ENCODE assay signal across 8 cellular contexts in the genomic region with DNA sequence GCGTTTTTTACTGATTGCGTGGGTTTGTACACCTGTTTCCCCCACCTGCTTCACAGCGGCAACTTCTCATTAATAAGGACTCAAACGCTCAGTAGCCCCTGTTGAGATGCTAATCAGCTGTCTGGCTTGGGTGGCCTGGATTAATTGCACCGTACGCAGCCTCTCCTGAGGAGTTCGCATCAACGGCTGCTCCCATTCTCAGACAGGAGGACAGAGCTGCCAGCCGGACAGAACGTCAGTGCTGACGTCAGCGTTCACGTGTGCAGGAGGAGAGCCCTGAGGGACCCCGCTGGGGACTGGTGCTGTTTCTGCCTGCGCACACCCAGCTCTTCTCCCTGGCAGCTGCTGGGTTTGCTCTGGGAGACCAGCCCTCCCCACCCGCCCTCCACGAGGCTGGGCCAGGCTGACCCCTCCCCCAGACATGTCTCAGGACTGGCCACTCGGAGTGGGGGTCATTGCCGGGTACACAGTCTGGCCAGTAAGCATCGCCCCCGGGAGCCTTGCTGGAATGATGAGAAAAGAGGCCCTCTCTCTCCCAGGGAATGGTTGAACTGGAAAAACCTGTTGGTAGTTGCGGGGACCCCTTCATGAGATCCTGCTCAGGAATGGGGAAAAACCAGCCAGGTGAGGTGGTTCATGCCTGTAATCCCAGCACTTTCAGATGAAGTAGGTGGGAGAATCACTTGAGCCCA. TPM values are rescaled to one million over a fixed set of nuclear protein-coding genes. Genes with fewer than 3 reads are reported as not detected.
DNase-seq lines count a peak whose midpoint lies in the region; ATAC-seq and TF ChIP-seq lines count a peak whose summit lies in the region.

No MANE protein-coding gene starts in this region.

- DNase-seq in NCI-H748 (lab: John Stamatoyannopoulos, UW; ENCODE audit: unreplicated experiment), result peak; percentile 93
- DNase-seq in dermis microvascular lymphatic vessel endothelial cell (ENCODE audit: low read depth in 2 of 2), result peak; percentile 46 to 80
- DNase-seq in medulla oblongata (ENCODE audit: extremely low spot score), result peak; percentile 95
- DNase-seq in suprapubic skin (ENCODE audit: low spot score in 2 of 2), result no peak
- no peak for DNase-seq in NCI-H1694 treated with DMSO at 0.1 percent for 48 hours (lab: John Stamatoyannopoulos, UW)
- no peak for DNase-seq in GM20000 (ENCODE audit: low spot score)

- H3K4me1 ChIP-seq in suprapubic skin, result peaks cover 15% of the 10 kb centered on the region

- TF ChIP-seq POLR2A in GM18951 (IDR thresholded peaks at IDR 0.05; ENCODE audit: extremely low read depth, insufficient read depth, insufficient read length), result peak; percentile 33
- no peak for TF ChIP-seq POLR2A in suprapubic skin (IDR thresholded peaks at IDR 0.05)

- no peaks in the 10 kb centered on the region for H3K36me3 ChIP-seq in suprapubic skin

- no peak for TF ChIP-seq EP300 in suprapubic skin (IDR thresholded peaks at IDR 0.05)

- H3K27me3 ChIP-seq in suprapubic skin, result no peaks in the 10 kb centered on the region

- in situ Hi-C loops in GM18951 (cut with MboI; ENCODE audit: low sequenced_read_pairs, unreplicated experiment), result no loop called here

- H3K4me3 ChIP-seq in suprapubic skin, result peak overlapping the region; percentile 27

- H3K9me3 ChIP-seq in suprapubic skin, result no peaks in the 10 kb centered on the region

- H3K27ac ChIP-seq in suprapubic skin, result no peak overlapping the region

- TF ChIP-seq CTCF in suprapubic skin (IDR thresholded peaks at IDR 0.05) (no peak), GM20000 (IDR thresholded peaks at IDR 0.05; ENCODE audit: extremely low read depth, missing control alignments) (no peak)

- ATAC-seq in GM19463 (IDR thresholded peaks at IDR 0.05; ENCODE audit: unreplicated experiment), result no peak

- WGBS in suprapubic skin, result 31% methylated on average over 20 of the region's 22 CpGs

RNA-seq across cellular contexts. Expression of gene BANP, which starts 5.7 kb away (rescaled TPM):
- total RNA-seq in dermis microvascular lymphatic vessel endothelial cell (13.9 and 17.2 TPM in 2 replicates), suprapubic skin (10 to 100 TPM; 24.9 to 40.1 (median 26.5) TPM)

RNA-seq across cellular contexts. Expression of gene CA5A, which starts 9.2 kb away (rescaled TPM):
- total RNA-seq in dermis microvascular lymphatic vessel endothelial cell (not detected in 2 replicates), suprapubic skin (not detected)

Comparison
In these comparisons a context has a peak if more than half of its experiments do, and no peak if none do; other contexts are left out.
1. DNase-seq: peak in NCI-H748 (single experiment), dermis microvascular lymphatic vessel endothelial cell (2 of 2) and medulla oblongata (single experiment); none in suprapubic skin (0 of 2), NCI-H1694 treated with DMSO at 0.1 percent for 48 hours (single experiment) and GM20000 (single experiment).